In the genomic region with DNA sequence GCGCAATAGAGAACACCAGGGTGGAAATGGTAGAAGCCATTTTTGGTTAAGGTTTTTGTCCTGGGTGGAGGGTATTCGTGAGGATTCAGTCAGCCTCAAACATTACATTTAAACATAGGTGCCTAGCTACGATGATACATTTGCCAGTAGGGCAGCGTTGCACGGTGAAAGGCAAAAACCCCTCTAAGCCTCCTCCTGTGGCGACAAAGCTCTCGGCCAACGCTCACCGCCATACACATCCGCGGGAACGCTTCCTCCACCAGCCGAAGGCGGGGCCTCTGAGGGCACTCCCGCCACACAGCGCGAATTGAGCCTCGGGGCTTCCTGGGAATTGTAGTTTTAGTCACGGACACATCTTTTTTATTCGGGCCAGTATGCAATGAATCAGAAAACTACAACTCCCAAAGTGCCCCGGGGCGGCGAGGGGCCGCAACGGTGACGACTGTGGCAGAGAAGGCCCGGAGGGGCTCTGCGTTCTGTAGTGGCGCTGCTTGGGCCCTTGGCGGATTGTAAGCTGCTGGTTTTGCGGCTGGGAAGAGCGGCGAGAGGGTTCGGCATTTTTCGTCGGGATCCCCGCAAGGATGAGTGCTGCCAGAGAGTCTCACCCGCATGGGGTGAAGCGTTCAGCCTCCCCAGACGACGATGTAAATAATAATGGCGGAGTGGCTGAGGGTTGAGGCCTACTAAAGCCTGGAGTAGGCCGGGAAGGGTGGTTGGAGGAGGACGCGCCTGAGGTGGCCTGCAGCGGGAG, we compare ENCODE assay signal across 1 cellular context.
TF ChIP-seq lines count a peak whose summit lies in the region.

A gene (plus strand): TSS at position 450 of the 751 bp plus-strand sequence. CDS start 132 bp downstream, at position 582.

TF ChIP-seq in GM23338, 12 proteins besides CTCF, POLR2A, EP300 and RAD21:
- TF ChIP-seq, protein P1, sequence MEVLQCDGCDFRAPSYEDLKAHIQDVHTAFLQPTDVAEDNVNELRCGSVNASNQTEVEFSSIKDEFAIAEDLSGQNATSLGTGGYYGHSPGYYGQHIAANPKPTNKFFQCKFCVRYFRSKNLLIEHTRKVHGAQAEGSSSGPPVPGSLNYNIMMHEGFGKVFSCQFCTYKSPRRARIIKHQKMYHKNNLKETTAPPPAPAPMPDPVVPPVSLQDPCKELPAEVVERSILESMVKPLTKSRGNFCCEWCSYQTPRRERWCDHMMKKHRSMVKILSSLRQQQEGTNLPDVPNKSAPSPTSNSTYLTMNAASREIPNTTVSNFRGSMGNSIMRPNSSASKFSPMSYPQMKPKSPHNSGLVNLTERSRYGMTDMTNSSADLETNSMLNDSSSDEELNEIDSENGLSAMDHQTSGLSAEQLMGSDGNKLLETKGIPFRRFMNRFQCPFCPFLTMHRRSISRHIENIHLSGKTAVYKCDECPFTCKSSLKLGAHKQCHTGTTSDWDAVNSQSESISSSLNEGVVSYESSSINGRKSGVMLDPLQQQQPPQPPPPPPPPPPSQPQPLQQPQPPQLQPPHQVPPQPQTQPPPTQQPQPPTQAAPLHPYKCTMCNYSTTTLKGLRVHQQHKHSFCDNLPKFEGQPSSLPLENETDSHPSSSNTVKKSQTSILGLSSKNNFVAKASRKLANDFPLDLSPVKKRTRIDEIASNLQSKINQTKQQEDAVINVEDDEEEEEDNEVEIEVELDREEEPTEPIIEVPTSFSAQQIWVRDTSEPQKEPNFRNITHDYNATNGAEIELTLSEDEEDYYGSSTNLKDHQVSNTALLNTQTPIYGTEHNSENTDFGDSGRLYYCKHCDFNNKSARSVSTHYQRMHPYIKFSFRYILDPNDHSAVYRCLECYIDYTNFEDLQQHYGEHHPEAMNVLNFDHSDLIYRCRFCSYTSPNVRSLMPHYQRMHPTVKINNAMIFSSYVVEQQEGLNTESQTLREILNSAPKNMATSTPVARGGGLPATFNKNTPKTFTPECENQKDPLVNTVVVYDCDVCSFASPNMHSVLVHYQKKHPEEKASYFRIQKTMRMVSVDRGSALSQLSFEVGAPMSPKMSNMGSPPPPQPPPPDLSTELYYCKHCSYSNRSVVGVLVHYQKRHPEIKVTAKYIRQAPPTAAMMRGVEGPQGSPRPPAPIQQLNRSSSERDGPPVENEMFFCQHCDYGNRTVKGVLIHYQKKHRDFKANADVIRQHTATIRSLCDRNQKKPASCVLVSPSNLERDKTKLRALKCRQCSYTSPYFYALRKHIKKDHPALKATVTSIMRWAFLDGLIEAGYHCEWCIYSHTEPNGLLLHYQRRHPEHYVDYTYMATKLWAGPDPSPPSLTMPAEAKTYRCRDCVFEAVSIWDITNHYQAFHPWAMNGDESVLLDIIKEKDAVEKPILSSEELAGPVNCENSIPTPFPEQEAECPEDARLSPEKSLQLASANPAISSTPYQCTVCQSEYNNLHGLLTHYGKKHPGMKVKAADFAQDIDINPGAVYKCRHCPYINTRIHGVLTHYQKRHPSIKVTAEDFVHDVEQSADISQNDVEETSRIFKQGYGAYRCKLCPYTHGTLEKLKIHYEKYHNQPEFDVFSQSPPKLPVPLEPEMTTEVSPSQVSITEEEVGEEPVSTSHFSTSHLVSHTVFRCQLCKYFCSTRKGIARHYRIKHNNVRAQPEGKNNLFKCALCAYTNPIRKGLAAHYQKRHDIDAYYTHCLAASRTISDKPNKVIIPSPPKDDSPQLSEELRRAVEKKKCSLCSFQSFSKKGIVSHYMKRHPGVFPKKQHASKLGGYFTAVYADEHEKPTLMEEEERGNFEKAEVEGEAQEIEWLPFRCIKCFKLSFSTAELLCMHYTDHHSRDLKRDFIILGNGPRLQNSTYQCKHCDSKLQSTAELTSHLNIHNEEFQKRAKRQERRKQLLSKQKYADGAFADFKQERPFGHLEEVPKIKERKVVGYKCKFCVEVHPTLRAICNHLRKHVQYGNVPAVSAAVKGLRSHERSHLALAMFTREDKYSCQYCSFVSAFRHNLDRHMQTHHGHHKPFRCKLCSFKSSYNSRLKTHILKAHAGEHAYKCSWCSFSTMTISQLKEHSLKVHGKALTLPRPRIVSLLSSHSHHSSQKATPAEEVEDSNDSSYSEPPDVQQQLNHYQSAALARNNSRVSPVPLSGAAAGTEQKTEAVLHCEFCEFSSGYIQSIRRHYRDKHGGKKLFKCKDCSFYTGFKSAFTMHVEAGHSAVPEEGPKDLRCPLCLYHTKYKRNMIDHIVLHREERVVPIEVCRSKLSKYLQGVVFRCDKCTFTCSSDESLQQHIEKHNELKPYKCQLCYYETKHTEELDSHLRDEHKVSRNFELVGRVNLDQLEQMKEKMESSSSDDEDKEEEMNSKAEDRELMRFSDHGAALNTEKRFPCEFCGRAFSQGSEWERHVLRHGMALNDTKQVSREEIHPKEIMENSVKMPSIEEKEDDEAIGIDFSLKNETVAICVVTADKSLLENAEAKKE (CRISPR knock-in tag; IDR thresholded peaks at IDR 0.05), result no peak
- TF ChIP-seq ZNF114 (CRISPR knock-in tag; IDR thresholded peaks at IDR 0.05) (no peak), CREB1 (CRISPR knock-in tag; IDR thresholded peaks at IDR 0.05; ENCODE audit: low read depth) (peak; percentile 86), POLR2AphosphoS5 (IDR thresholded peaks at IDR 0.05; ENCODE audit: low read depth) (peak; percentile 92), EZH2 (IDR thresholded peaks at IDR 0.05; ENCODE audit: low read depth, unreplicated experiment) (no peak), STAT1 (IDR thresholded peaks at IDR 0.05; ENCODE audit: unreplicated experiment) (no peak), JUNB (IDR thresholded peaks at IDR 0.05; ENCODE audit: unreplicated experiment) (no peak), EZH2phosphoT487 (IDR thresholded peaks at IDR 0.05; ENCODE audit: unreplicated experiment) (no peak), ZNF331 (CRISPR knock-in tag; IDR thresholded peaks at IDR 0.05; ENCODE audit: low read depth) (no peak), NANOG (IDR thresholded peaks at IDR 0.05; ENCODE audit: borderline replicate concordance) (no peak)
- TF ChIP-seq, protein P2, sequence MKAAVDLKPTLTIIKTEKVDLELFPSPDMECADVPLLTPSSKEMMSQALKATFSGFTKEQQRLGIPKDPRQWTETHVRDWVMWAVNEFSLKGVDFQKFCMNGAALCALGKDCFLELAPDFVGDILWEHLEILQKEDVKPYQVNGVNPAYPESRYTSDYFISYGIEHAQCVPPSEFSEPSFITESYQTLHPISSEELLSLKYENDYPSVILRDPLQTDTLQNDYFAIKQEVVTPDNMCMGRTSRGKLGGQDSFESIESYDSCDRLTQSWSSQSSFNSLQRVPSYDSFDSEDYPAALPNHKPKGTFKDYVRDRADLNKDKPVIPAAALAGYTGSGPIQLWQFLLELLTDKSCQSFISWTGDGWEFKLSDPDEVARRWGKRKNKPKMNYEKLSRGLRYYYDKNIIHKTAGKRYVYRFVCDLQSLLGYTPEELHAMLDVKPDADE (IDR thresholded peaks at IDR 0.05), result peak; percentile 93
- TF ChIP-seq, protein P3, sequence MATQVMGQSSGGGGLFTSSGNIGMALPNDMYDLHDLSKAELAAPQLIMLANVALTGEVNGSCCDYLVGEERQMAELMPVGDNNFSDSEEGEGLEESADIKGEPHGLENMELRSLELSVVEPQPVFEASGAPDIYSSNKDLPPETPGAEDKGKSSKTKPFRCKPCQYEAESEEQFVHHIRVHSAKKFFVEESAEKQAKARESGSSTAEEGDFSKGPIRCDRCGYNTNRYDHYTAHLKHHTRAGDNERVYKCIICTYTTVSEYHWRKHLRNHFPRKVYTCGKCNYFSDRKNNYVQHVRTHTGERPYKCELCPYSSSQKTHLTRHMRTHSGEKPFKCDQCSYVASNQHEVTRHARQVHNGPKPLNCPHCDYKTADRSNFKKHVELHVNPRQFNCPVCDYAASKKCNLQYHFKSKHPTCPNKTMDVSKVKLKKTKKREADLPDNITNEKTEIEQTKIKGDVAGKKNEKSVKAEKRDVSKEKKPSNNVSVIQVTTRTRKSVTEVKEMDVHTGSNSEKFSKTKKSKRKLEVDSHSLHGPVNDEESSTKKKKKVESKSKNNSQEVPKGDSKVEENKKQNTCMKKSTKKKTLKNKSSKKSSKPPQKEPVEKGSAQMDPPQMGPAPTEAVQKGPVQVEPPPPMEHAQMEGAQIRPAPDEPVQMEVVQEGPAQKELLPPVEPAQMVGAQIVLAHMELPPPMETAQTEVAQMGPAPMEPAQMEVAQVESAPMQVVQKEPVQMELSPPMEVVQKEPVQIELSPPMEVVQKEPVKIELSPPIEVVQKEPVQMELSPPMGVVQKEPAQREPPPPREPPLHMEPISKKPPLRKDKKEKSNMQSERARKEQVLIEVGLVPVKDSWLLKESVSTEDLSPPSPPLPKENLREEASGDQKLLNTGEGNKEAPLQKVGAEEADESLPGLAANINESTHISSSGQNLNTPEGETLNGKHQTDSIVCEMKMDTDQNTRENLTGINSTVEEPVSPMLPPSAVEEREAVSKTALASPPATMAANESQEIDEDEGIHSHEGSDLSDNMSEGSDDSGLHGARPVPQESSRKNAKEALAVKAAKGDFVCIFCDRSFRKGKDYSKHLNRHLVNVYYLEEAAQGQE (IDR thresholded peaks at IDR 0.05; ENCODE audit: unreplicated experiment), result no peak
